ENCODE assay signal across 7 cellular contexts in the genomic region with DNA sequence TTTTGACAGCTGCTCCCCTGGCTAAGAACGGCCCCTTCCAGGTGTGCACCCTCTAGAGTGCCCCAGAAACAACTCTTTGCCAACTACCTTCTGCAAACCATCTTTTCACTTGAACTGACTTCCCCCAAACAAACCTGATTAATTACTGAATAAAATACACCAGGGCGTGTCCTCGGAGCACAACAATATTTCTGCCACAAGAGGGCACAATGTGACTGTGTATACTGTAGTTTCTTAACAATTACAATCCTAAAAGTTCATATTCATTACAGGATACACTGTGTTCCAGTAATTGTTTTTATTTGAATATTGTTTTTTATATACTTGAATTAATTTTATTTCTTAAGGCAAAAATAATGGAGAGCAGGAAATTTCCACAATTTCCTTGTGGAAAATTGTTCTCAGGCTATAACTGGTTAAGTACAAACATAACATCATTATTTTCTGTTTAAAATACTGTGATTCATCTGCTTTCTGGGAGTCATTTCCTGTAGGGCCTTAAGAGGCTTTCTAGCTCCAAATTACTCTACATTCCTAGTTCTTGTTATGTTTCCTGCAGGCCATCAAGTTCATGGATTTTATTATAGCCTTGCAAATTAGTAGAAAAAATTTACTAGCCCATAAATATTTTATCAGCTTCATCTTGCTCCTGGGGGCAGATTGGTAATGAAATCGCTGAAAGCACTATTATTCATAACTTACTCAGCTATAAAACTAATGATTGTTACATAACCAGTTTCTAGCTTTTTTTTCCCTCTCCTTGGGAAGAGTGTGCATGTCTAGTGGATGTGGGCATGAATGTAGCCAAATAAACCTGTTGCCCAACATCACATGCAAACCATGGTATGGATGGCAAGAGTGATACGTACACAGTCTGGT. TPM values are rescaled to one million over a fixed set of nuclear protein-coding genes. Genes with fewer than 3 reads are reported as not detected.
DNase-seq lines count a peak whose midpoint lies in the region; ATAC-seq and TF ChIP-seq lines count a peak whose summit lies in the region.

No MANE protein-coding gene starts in this region.

- ATAC-seq in GM18520 (IDR thresholded peaks at IDR 0.05; ENCODE audit: unreplicated experiment): no peak

- CTCF ChIA-PET in activated naive CD4-positive, alpha-beta T cell treated with anti-CD3 and anti-CD28 coated beads, Interleukin-2, amount 10 ng/mL, durations not matched to agents 7 days and 5 days (lab: Charles Lee): interaction anchor here (0.7 to 2.7 kb wide), 16 partner anchors 11 to 684 kb away, joined by 3 to 18 read pairs (median 4); a partner anchor contains a TSS

- peaks cover 7% of the 10 kb centered on the region for H3K27me3 Mint-ChIP-seq in activated naive CD4-positive, alpha-beta T cell treated with anti-CD3 and anti-CD28 coated beads, Interleukin-2, amount 10 ng/mL, durations not matched to agents 7 days and 5 days

- no peaks in the 10 kb centered on the region for H3K36me3 Mint-ChIP-seq in activated naive CD4-positive, alpha-beta T cell treated with anti-CD3 and anti-CD28 coated beads, Interleukin-2, amount 10 ng/mL, durations not matched to agents 7 days and 5 days

- peak; percentile 53 for DNase-seq in GM10266 (ENCODE audit: extremely low spot score)
- DNase-seq in LNCaP clone FGC (ENCODE audit: low read depth): peak; percentile 95
- peak; percentile 51 to 80 for DNase-seq in SJCRH30
- peak; percentile 69 for DNase-seq in activated naive CD4-positive, alpha-beta T cell treated with anti-CD3 and anti-CD28 coated beads, Interleukin-2, amount 10 ng/mL, durations not matched to agents 7 days and 5 days
- DNase-seq in glomerular visceral epithelial cell (ENCODE audit: extremely low spot score): peak; percentile 65
- peak; percentile 62 for DNase-seq in retina

- peaks cover 2% of the 10 kb centered on the region for H3K4me1 Mint-ChIP-seq in activated naive CD4-positive, alpha-beta T cell treated with anti-CD3 and anti-CD28 coated beads, Interleukin-2, amount 10 ng/mL, durations not matched to agents 7 days and 5 days

- H3K4me3 Mint-ChIP-seq in activated naive CD4-positive, alpha-beta T cell treated with anti-CD3 and anti-CD28 coated beads, Interleukin-2, amount 10 ng/mL, durations not matched to agents 7 days and 5 days: no peak overlapping the region

- TF ChIP-seq CTCF in GM10266 (IDR thresholded peaks at IDR 0.05; ENCODE audit: control insufficient read depth, insufficient read depth, low read depth, missing control alignments) (peak; percentile 82), LNCaP clone FGC (IDR thresholded peaks at IDR 0.05; ENCODE audit: control insufficient read depth, extremely low read depth, insufficient read depth) (peak; percentile 76)

- H3K4me3 ChIP-seq in LNCaP clone FGC (ENCODE audit: low read depth, low read length): no peak overlapping the region
- no peak overlapping the region for H3K4me3 ChIP-seq in SJCRH30

- no peaks in the 10 kb centered on the region for H3K27me3 ChIP-seq in SJCRH30

- peak overlapping the region; percentile 53 for H3K27ac ChIP-seq in SJCRH30

- H3K27ac Mint-ChIP-seq in activated naive CD4-positive, alpha-beta T cell treated with anti-CD3 and anti-CD28 coated beads, Interleukin-2, amount 10 ng/mL, durations not matched to agents 7 days and 5 days: no peak overlapping the region

- no peaks in the 10 kb centered on the region for H3K36me3 ChIP-seq in SJCRH30

- no peaks in the 10 kb centered on the region for H3K9me3 Mint-ChIP-seq in activated naive CD4-positive, alpha-beta T cell treated with anti-CD3 and anti-CD28 coated beads, Interleukin-2, amount 10 ng/mL, durations not matched to agents 7 days and 5 days

- H3K9me3 ChIP-seq in SJCRH30 (replicated peaks): peaks cover 6% of the 10 kb centered on the region

- peaks cover 35% of the 10 kb centered on the region for H3K4me1 ChIP-seq in SJCRH30

RNA-seq across cellular contexts. Expression of a gene that starts 51.9 kb away (rescaled TPM):
- total RNA-seq in SJCRH30 (2014; rRNA removed; shearing (Covaris generic)): 0.38 TPM in 1 of 2 replicates, not detected in the other
